34 cellular contexts compared by ENCODE assay signal in genomic region chr3:165635791-165636681, GRCh38.
A peak's percentile ranks its signal among the peaks of the same experiment; 100 is the strongest.
DNase-seq lines count a peak whose midpoint lies in the region; ATAC-seq and TF ChIP-seq lines count a peak whose summit lies in the region.
"Had no signal": no experiment of that assay in that cellular context is flagged by ENCODE, and none has a peak within 500 bp of the region (broad histone marks: within the 10 kb centered on the region; RNA-seq: fewer than 3 reads in every experiment).

No MANE protein-coding gene starts in this region.

- 85 to 89% methylated on average over 5 of the region's 5 CpGs for WGBS in body of pancreas, 2 donors

- peak; percentile 24 for ATAC-seq in body of pancreas
- ATAC-seq: heart right ventricle, left cardiac atrium, T-cell had no signal

- no peak overlapping the region for H3K27ac ChIP-seq in body of pancreas
- H3K27ac ChIP-seq in dorsolateral prefrontal cortex, result no peak overlapping the region
- H3K27ac ChIP-seq: BLaER1 treated with 17β-estradiol and CSF1 and Interleukin-3, amounts not matched to agents 10 nM and 100 nM; coronary artery; heart right ventricle; neural progenitor cell; parathyroid adenoma; SJCRH30; suprapubic skin; upper lobe of left lung had no signal

- no peak for TF ChIP-seq CTCF in body of pancreas (IDR thresholded peaks at IDR 0.05)
- TF ChIP-seq CTCF in dorsolateral prefrontal cortex (IDR thresholded peaks at IDR 0.05 in 54 of 56, conservative IDR thresholded peaks at IDR 0.05 in 2 of 56; ENCODE audit: low read depth in 1 of 56, partially characterized antibody in 56 of 56), result no peak

- intact Hi-C loops in body of pancreas (cut with DNase I) (no loop called here), dorsolateral prefrontal cortex (cut with DNase I) (no loop called here)

- no peaks in the 10 kb centered on the region for H3K27me3 ChIP-seq in body of pancreas
- no peaks in the 10 kb centered on the region for H3K27me3 ChIP-seq in dorsolateral prefrontal cortex
- H3K27me3 ChIP-seq: BLaER1 treated with 17β-estradiol and CSF1 and Interleukin-3, amounts not matched to agents 10 nM and 100 nM; heart right ventricle; neural progenitor cell; SJCRH30; suprapubic skin; upper lobe of left lung had no signal

- peaks cover 4% of the 10 kb centered on the region for H3K4me1 ChIP-seq in body of pancreas
- H3K4me1 ChIP-seq: BLaER1 treated with 17β-estradiol and CSF1 and Interleukin-3, amounts not matched to agents 10 nM and 100 nM; heart right ventricle; neural progenitor cell; parathyroid adenoma; SJCRH30; suprapubic skin; upper lobe of left lung had no signal

- H3K4me3 ChIP-seq in body of pancreas (no peak overlapping the region), dorsolateral prefrontal cortex (no peak overlapping the region)
- H3K4me3 ChIP-seq: BLaER1 treated with 17β-estradiol and CSF1 and Interleukin-3, amounts not matched to agents 10 nM and 100 nM; coronary artery; heart right ventricle; neural progenitor cell; SJCRH30; smooth muscle cell; suprapubic skin; upper lobe of left lung had no signal

- TF ChIP-seq POLR2A in body of pancreas (IDR thresholded peaks at IDR 0.05), result no peak

- no peaks in the 10 kb centered on the region for H3K9me3 ChIP-seq in body of pancreas
- H3K9me3 ChIP-seq: SJCRH30, suprapubic skin, upper lobe of left lung had no signal

- H3K36me3 ChIP-seq in body of pancreas (replicated peaks in 1 of 2; ENCODE audit: insufficient read depth in 1 of 2, low read depth in 2 of 2), result no peaks in the 10 kb centered on the region
- H3K36me3 ChIP-seq: BLaER1 treated with 17β-estradiol and CSF1 and Interleukin-3, amounts not matched to agents 10 nM and 100 nM; heart right ventricle; neural progenitor cell; SJCRH30; suprapubic skin; upper lobe of left lung had no signal

- DNase-seq in HT-29 (ENCODE audit: low spot score) (peak; percentile 5), body of pancreas (no peak), kidney tubule cell (ENCODE audit: low spot score) (peak; percentile 64), renal cortical epithelial cell (ENCODE audit: low read depth) (peak; percentile 86), dorsolateral prefrontal cortex (no peak), NCI-H1092 (lab: John Stamatoyannopoulos, UW) (no peak)
- DNase-seq in activated naive CD4-positive, alpha-beta T cell treated with Interleukin-2 at 50 U/mL for 16 hours, result no peak
- DNase-seq: activated CD4-positive, alpha-beta T cell treated with anti-CD3 and anti-CD28 coated beads, Interleukin-2, amount 50 U/mL, for 1 hour; activated gamma-delta T cell; activated naive CD8-positive, alpha-beta T cell treated with anti-CD3 and anti-CD28 coated beads, Interleukin-2, amount 10 ng/mL, durations not matched to agents 7 days and 5 days; activated T-cell treated with anti-CD3 and anti-CD28 coated beads, Interleukin-2, amount 50 U/mL, for 24 hours; aorta; caudate nucleus; COR-L47; DMS79 treated with DMSO at 0.1 percent for 48 hours; GF-D8; H7; heart right ventricle; Kasumi-1; left cardiac atrium; mesendoderm; NCI-H1436; NCI-H2081; NCI-H748 treated with DMSO at 0.1 percent for 48 hours; SJCRH30; stimulated activated naive CD4-positive, alpha-beta T cell; T-cell; upper lobe of left lung had no signal

Comparison
In these comparisons a context has a peak if more than half of its experiments do, and no peak if none do; other contexts are left out.
1. DNase-seq: peak in HT-29 (single experiment), kidney tubule cell (single experiment) and renal cortical epithelial cell (single experiment); none in body of pancreas (0 of 4), dorsolateral prefrontal cortex (0 of 10), activated naive CD4-positive, alpha-beta T cell treated with Interleukin-2 at 50 U/mL for 16 hours (single experiment) and NCI-H1092 (single experiment).